Comparison of ENCODE assay signal across 11 cellular contexts in the genomic region with DNA sequence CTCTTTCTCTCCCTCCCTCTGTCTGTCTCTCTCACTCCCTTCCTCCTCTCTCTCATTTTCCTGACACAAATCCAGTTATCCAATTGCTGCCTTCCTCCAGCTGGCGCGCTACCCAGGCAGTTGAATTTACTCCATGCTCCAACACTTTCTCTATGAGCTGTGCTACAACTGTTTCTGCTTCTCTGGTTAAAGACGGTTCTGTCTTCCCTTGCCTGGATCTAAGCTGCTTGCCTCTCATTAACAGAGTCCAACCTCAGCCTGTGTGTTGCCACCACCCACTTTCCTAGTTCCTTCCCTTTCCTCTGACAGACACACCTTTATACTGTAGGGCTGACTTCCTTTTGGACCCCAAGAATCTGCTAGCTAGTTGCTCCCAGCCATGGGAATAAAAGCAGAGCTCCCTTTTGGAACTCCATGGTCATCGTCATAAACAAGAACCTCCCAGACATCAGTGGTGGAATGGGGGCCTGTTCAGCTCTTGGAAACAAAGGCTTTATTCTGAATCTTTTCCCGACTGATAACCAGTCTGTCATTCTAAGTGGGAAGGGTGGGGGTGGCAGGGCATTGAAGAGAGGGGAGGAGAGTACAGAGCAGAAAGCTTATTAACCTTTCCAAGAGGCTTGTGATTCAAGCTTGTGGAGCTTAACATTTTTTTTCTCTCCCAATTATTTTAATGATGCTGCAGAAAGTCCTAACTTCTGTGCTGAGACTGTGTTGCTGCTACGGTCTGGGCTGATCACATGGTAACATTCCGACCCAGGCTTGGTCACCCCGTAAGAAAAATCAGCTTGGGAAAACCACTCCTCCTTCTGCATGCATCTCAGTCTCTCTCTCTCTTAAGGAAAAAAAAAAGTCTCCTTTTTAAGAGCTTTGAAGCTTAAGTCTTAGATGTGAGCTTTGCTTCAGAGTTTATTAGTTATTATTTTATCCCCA. TPM values are rescaled to one million over a fixed set of nuclear protein-coding genes. Genes with fewer than 3 reads are reported as not detected.
DNase-seq lines count a peak whose midpoint lies in the region; ATAC-seq and TF ChIP-seq lines count a peak whose summit lies in the region.
"Had no signal": no experiment of that assay in that cellular context is flagged by ENCODE, and none has a peak within 500 bp of the region (broad histone marks: within the 10 kb centered on the region; RNA-seq: fewer than 3 reads in every experiment).

No MANE protein-coding gene starts in this region.

- no peaks in the 10 kb centered on the region for H3K27me3 Mint-ChIP-seq in activated CD4-positive, alpha-beta T cell treated with anti-CD3 and anti-CD28 coated beads, Interleukin-2, amount 10 ng/mL, durations not matched to agents 24 days and 14 days
- H3K27me3 Mint-ChIP-seq in activated T-cell treated with anti-CD3 and anti-CD28 coated beads, Interleukin-2, amount 50 U/mL, for 4 hours (ENCODE audit: low read depth): no peaks in the 10 kb centered on the region

- no peaks in the 10 kb centered on the region for H3K27me3 ChIP-seq in duodenal mucosa (ENCODE audit: control insufficient read depth in 1 of 2, insufficient read depth in 2 of 2, low read length in 2 of 2)
- H3K27me3 ChIP-seq in BE2C: no peaks in the 10 kb centered on the region

- H3K9me3 Mint-ChIP-seq in activated CD4-positive, alpha-beta T cell treated with anti-CD3 and anti-CD28 coated beads, Interleukin-2, amount 10 ng/mL, durations not matched to agents 24 days and 14 days: no peaks in the 10 kb centered on the region
- H3K9me3 Mint-ChIP-seq in activated T-cell treated with anti-CD3 and anti-CD28 coated beads, Interleukin-2, amount 50 U/mL, for 4 hours: peaks cover 4% of the 10 kb centered on the region

- ATAC-seq in stimulated activated naive CD8-positive, alpha-beta T cell treated with anti-CD3 and anti-CD28 coated beads, Interleukin-15, Interleukin-2, amounts not matched to agents 100 U/mL and 50 U/mL, for 24 hours: no peak
- no peak for ATAC-seq in activated T-cell treated with anti-CD3 and anti-CD28 coated beads, Interleukin-2, amount 50 U/mL, for 4 hours

- H3K9ac ChIP-seq in duodenal mucosa (ENCODE audit: low read depth in 1 of 2, low read length in 2 of 2): peak overlapping the region; percentile 26 to 28

- intact Hi-C loops in activated CD4-positive, alpha-beta T cell treated with anti-CD3 and anti-CD28 coated beads, Interleukin-2, amount 10 ng/mL, durations not matched to agents 24 days and 14 days (cut with micrococcal nuclease): no loop called here

- H3K27ac ChIP-seq in duodenal mucosa (ENCODE audit: low read depth, low read length): no peak overlapping the region

- H3K4me3 Mint-ChIP-seq in activated CD4-positive, alpha-beta T cell treated with anti-CD3 and anti-CD28 coated beads, Interleukin-2, amount 10 ng/mL, durations not matched to agents 24 days and 14 days: no peak overlapping the region
- H3K4me3 Mint-ChIP-seq in activated T-cell treated with anti-CD3 and anti-CD28 coated beads, Interleukin-2, amount 50 U/mL, for 4 hours: no peak overlapping the region
- H3K4me3 Mint-ChIP-seq: H9 had no signal

- no peaks in the 10 kb centered on the region for H3K36me3 Mint-ChIP-seq in activated CD4-positive, alpha-beta T cell treated with anti-CD3 and anti-CD28 coated beads, Interleukin-2, amount 10 ng/mL, durations not matched to agents 24 days and 14 days (ENCODE audit: low read depth)
- no peaks in the 10 kb centered on the region for H3K36me3 Mint-ChIP-seq in activated T-cell treated with anti-CD3 and anti-CD28 coated beads, Interleukin-2, amount 50 U/mL, for 4 hours (ENCODE audit: insufficient read depth)

- H3K4me1 ChIP-seq in duodenal mucosa (ENCODE audit: control insufficient read depth in 1 of 2, insufficient read depth in 2 of 2, low read length in 2 of 2) (peaks cover 29 to 32% of the 10 kb centered on the region in 2 donors), BE2C (no peaks in the 10 kb centered on the region)

- H3K27ac Mint-ChIP-seq in activated CD4-positive, alpha-beta T cell treated with anti-CD3 and anti-CD28 coated beads, Interleukin-2, amount 10 ng/mL, durations not matched to agents 24 days and 14 days: no peak overlapping the region
- H3K27ac Mint-ChIP-seq: H9 had no signal

- H3K36me3 ChIP-seq in duodenal mucosa (ENCODE audit: control insufficient read depth in 1 of 2, insufficient read depth in 2 of 2, low read length in 2 of 2) (no peaks in the 10 kb centered on the region), BE2C (no peaks in the 10 kb centered on the region)

- H3K9me3 ChIP-seq in duodenal mucosa (ENCODE audit: control insufficient read depth in 1 of 2, low read length in 2 of 2) (no peaks in the 10 kb centered on the region), BE2C (no peaks in the 10 kb centered on the region)

- DNase-seq in COLO829 (ENCODE audit: low spot score) (peak; percentile 83), kidney glomerular epithelial cell (lab: John Stamatoyannopoulos, UW) (peak; percentile 44), pons (ENCODE audit: low spot score) (peak; percentile 11), BE2C (no peak)
- no peak for DNase-seq in activated CD4-positive, alpha-beta T cell treated with anti-CD3 and anti-CD28 coated beads, Interleukin-2, amount 10 ng/mL, durations not matched to agents 24 days and 14 days
- DNase-seq in stimulated activated naive CD8-positive, alpha-beta T cell treated with anti-CD3 and anti-CD28 coated beads, Interleukin-15, Interleukin-2, amounts not matched to agents 100 U/mL and 50 U/mL, for 24 hours: no peak
- no peak for DNase-seq in activated T-cell treated with anti-CD3 and anti-CD28 coated beads, Interleukin-2, amount 50 U/mL, for 4 hours
- DNase-seq: DMS53, H9, NCI-H510A treated with DMSO at 0.1 percent for 48 hours had no signal

- no peak for TF ChIP-seq CTCF in BE2C (IDR thresholded peaks at IDR 0.05; ENCODE audit: low read depth, low read length)

- H3K4me1 Mint-ChIP-seq in activated CD4-positive, alpha-beta T cell treated with anti-CD3 and anti-CD28 coated beads, Interleukin-2, amount 10 ng/mL, durations not matched to agents 24 days and 14 days: no peaks in the 10 kb centered on the region
- no peaks in the 10 kb centered on the region for H3K4me1 Mint-ChIP-seq in activated T-cell treated with anti-CD3 and anti-CD28 coated beads, Interleukin-2, amount 50 U/mL, for 4 hours (ENCODE audit: low read depth)

- H3K4me3 ChIP-seq in duodenal mucosa (ENCODE audit: low read depth in 1 of 2, low read length in 2 of 2): peak overlapping the region; percentile 36 to 50
- no peak overlapping the region for H3K4me3 ChIP-seq in BE2C (ENCODE audit: low read depth, low read length)

RNA-seq across cellular contexts. Expression of a gene that starts 31.3 kb away (rescaled TPM):
- total RNA-seq in activated CD4-positive, alpha-beta T cell treated with anti-CD3 and anti-CD28 coated beads, Interleukin-2, amount 10 ng/mL, durations not matched to agents 24 days and 14 days: 0.09 and 0.12 TPM in 2 replicates
- not detected for polyA plus RNA-seq in BE2C (2012; ENCODE audit: insufficient read depth, insufficient read length, low read depth)
- not detected for total RNA-seq in activated T-cell treated with anti-CD3 and anti-CD28 coated beads, Interleukin-2, amount 50 U/mL, for 4 hours

Comparison
In these comparisons a context has a peak if more than half of its experiments do, and no peak if none do; other contexts are left out.
1. DNase-seq: peak in COLO829 (single experiment), kidney glomerular epithelial cell (single experiment) and pons (single experiment); none in activated CD4-positive, alpha-beta T cell treated with anti-CD3 and anti-CD28 coated beads, Interleukin-2, amount 10 ng/mL, durations not matched to agents 24 days and 14 days (single experiment), BE2C (single experiment), stimulated activated naive CD8-positive, alpha-beta T cell treated with anti-CD3 and anti-CD28 coated beads, Interleukin-15, Interleukin-2, amounts not matched to agents 100 U/mL and 50 U/mL, for 24 hours (single experiment) and activated T-cell treated with anti-CD3 and anti-CD28 coated beads, Interleukin-2, amount 50 U/mL, for 4 hours (single experiment).